In the genomic region with DNA sequence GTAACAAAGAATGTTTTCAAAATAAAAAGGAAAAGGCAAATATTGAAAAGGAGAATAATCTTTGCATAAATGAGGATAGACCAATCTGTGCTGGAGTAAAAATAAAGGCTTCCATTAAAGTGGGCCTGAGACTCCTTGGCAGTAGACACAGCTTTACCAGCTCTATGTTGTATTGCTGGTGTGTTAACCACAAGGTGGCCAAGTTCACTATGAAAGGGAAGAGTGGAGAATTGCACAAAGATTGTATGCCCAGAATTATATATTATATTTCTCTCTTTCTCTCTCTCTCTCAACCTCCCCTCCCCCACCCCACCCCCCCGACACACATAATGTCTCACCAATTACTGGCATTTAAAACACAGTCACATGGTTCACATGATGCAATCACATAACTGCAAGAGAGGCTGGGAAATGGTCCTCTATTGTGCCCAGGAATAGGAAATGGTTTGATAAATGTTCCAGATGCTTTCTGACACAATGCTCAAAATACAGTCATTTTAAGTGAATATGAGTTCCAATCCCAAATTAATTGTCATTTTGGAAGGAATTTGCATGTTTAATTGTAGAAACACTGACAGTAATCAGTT, we compare ENCODE assay signal across 12 cellular contexts.
DNase-seq lines count a peak whose midpoint lies in the region; TF ChIP-seq lines count a peak whose summit lies in the region.
"Had no signal": no experiment of that assay in that cellular context is flagged by ENCODE, and none has a peak within 500 bp of the region (broad histone marks: within the 10 kb centered on the region; RNA-seq: fewer than 3 reads in every experiment).

No MANE protein-coding gene starts in this region.

- no peak overlapping the region for H3K27ac ChIP-seq in esophagus muscularis mucosa (replicated peaks in 1 of 4)
- no peak overlapping the region for H3K27ac ChIP-seq in smooth muscle cell (ENCODE audit: low read depth)

- 81% methylated on average over 1 of the region's 1 CpG for WGBS in esophagus muscularis mucosa
- 64% methylated on average over 1 of the region's 1 CpG for WGBS in smooth muscle cell (ENCODE audit: low lambda C conversion rate)

- no peak for TF ChIP-seq EP300 in esophagus muscularis mucosa (IDR thresholded peaks at IDR 0.05)

- intact Hi-C loops in esophagus muscularis mucosa (cut with DNase I) = no loop called here

- H4K20me1 ChIP-seq in smooth muscle cell (ENCODE audit: low read depth) = no peaks in the 10 kb centered on the region

- H3K4me1 ChIP-seq in adipocyte (ENCODE audit: control insufficient read depth, insufficient read depth, low read length) (no peaks in the 10 kb centered on the region), esophagus muscularis mucosa (no peaks in the 10 kb centered on the region), smooth muscle cell (ENCODE audit: low read depth) (no peaks in the 10 kb centered on the region)

- H3K27me3 ChIP-seq in adipocyte (replicated peaks; ENCODE audit: control insufficient read depth, insufficient read depth, low read length) (no peaks in the 10 kb centered on the region), esophagus muscularis mucosa (no peaks in the 10 kb centered on the region), smooth muscle cell (ENCODE audit: low read depth) (no peaks in the 10 kb centered on the region)

- no peak for TF ChIP-seq CTCF in esophagus muscularis mucosa (IDR thresholded peaks at IDR 0.05)
- TF ChIP-seq CTCF in smooth muscle cell (IDR thresholded peaks at IDR 0.05; ENCODE audit: borderline replicate concordance, insufficient read depth, poor library complexity, severe bottlenecking) = no peak

- DNase-seq in D341Med (ENCODE audit: low spot score) = peak; percentile 37
- peak; percentile 20 for DNase-seq in LHCN-M2 (ENCODE audit: low read depth)
- peak; percentile 0 for DNase-seq in adipocyte (ENCODE audit: low read depth)
- DNase-seq in iPS-NIHi11 (ENCODE audit: low spot score) = peak; percentile 10
- no peak for DNase-seq in NCI-H2196 (lab: John Stamatoyannopoulos, UW; ENCODE audit: unreplicated experiment)
- no peak for DNase-seq in esophagus muscularis mucosa (ENCODE audit: extremely low spot score)
- DNase-seq in superior temporal gyrus (ENCODE audit: extremely low spot score) = no peak
- no peak for DNase-seq in smooth muscle cell (lab: John Stamatoyannopoulos, UW; ENCODE audit: unreplicated experiment)
- DNase-seq: activated CD4-positive, CD25-positive, alpha-beta regulatory T cell; activated naive CD8-positive, alpha-beta T cell treated with anti-CD3 and anti-CD28 coated beads, Interleukin-2, amount 10 ng/mL, durations not matched to agents 7 days and 5 days; CD8-positive, alpha-beta memory T cell; NCI-H1436 had no signal

- H3K4me3 ChIP-seq in adipocyte (ENCODE audit: low read length) (no peak overlapping the region), esophagus muscularis mucosa (no peak overlapping the region), smooth muscle cell (no peak overlapping the region)

- H3K36me3 ChIP-seq in adipocyte (ENCODE audit: control insufficient read depth, insufficient read depth, low read length, severe bottlenecking) (no peaks in the 10 kb centered on the region), esophagus muscularis mucosa (no peaks in the 10 kb centered on the region), smooth muscle cell (ENCODE audit: low read depth) (no peaks in the 10 kb centered on the region)

- H2AFZ ChIP-seq in smooth muscle cell (ENCODE audit: low read depth) = no peak overlapping the region

- H3K9ac ChIP-seq in adipocyte (ENCODE audit: low read length) = no peak overlapping the region
- no peak overlapping the region for H3K9ac ChIP-seq in smooth muscle cell (ENCODE audit: low read depth)

- no peak for TF ChIP-seq POLR2A in esophagus muscularis mucosa (IDR thresholded peaks at IDR 0.05; ENCODE audit: low read depth)

- H3F3A ChIP-seq in smooth muscle cell (ENCODE audit: low read depth) = no peaks in the 10 kb centered on the region

- no peak overlapping the region for H3K4me2 ChIP-seq in smooth muscle cell

- no peaks in the 10 kb centered on the region for H3K9me3 ChIP-seq in adipocyte (ENCODE audit: control insufficient read depth, low read length)
- no peaks in the 10 kb centered on the region for H3K9me3 ChIP-seq in esophagus muscularis mucosa
- H3K9me3 ChIP-seq in smooth muscle cell (replicated peaks; ENCODE audit: low read depth) = no peaks in the 10 kb centered on the region

- H3K79me2 ChIP-seq in smooth muscle cell (ENCODE audit: low read depth) = no peaks in the 10 kb centered on the region

Comparison
In these comparisons a context has a peak if more than half of its experiments do, and no peak if none do; other contexts are left out.
1. DNase-seq: peak in D341Med (single experiment), LHCN-M2 (single experiment), adipocyte (single experiment) and iPS-NIHi11 (single experiment); none in NCI-H2196 (single experiment), esophagus muscularis mucosa (single experiment), superior temporal gyrus (single experiment) and smooth muscle cell (single experiment).